ENCODE assay signal across 26 cellular contexts in the genomic region with DNA sequence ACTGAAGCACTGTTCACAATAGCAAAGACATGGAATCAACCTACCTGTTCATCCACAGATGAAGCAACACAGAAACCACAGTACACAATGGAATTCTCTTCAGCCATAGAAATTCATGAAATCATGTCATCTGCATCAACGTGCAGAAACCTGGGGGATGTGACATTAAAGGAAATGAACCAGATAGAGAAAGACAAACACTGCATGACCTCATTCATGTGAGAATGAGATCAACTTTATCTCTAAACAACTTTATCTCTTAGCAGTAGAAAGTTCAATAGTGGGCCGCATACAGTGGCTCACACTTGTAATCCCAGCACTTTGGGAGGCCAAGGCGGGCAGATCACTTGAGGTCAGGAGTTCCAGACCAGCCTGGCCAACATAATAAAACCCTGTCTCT. TPM values are rescaled to one million over a fixed set of nuclear protein-coding genes. Genes with fewer than 3 reads are reported as not detected.
DNase-seq lines count a peak whose midpoint lies in the region; ATAC-seq, FAIRE-seq and TF ChIP-seq lines count a peak whose summit lies in the region.
"Had no signal": no experiment of that assay in that cellular context is flagged by ENCODE, and none has a peak within 500 bp of the region (broad histone marks: within the 10 kb centered on the region; RNA-seq: fewer than 3 reads in every experiment).

No MANE protein-coding gene starts in this region.

- peaks cover 3% of the 10 kb centered on the region for H3K36me3 Mint-ChIP-seq in endodermal cell (ENCODE audit: low read depth)
- H3K36me3 Mint-ChIP-seq in CD4-positive, alpha-beta T cell (ENCODE audit: low read depth): no peaks in the 10 kb centered on the region
- H3K36me3 Mint-ChIP-seq: CD14-positive monocyte had no signal

- TF ChIP-seq POLR2A in HepG2 (IDR thresholded peaks at IDR 0.05; ENCODE audit: insufficient read depth in 1 of 2, low read depth in 2 of 2, low read length in 2 of 2): no peak
- TF ChIP-seq POLR2A in right lobe of liver (IDR thresholded peaks at IDR 0.05): no peak

- H3K27ac ChIP-seq in HepG2 (ENCODE audit: extremely low read length, insufficient read depth, low read length): no peak overlapping the region
- H3K27ac ChIP-seq in right lobe of liver: no peak overlapping the region
- H3K27ac ChIP-seq in endodermal cell (ENCODE audit: low read depth, low read length): no peak overlapping the region
- H3K27ac ChIP-seq in Karpas-422 (ENCODE audit: low read length): no peak overlapping the region
- no peak overlapping the region for H3K27ac ChIP-seq in CD4-positive, alpha-beta T cell (ENCODE audit: low read depth, low read length)
- H3K27ac ChIP-seq: 22Rv1; BLaER1 treated with 17β-estradiol and CSF1 and Interleukin-3, amounts not matched to agents 10 nM and 100 nM; GM23248 had no signal

- H3K9me3 ChIP-seq in HepG2 (ENCODE audit: low read length) (0 out of 2 replicates have a peak, but pooled peaks cover 6% of the 10 kb centered on the region), right lobe of liver (no peaks in the 10 kb centered on the region), endodermal cell (ENCODE audit: control insufficient read depth, low read length) (peaks cover 32% of the 10 kb centered on the region), Karpas-422 (ENCODE audit: low read length) (no peaks in the 10 kb centered on the region)
- H3K9me3 ChIP-seq in CD4-positive, alpha-beta T cell (ENCODE audit: control insufficient read depth, low read length): no peaks in the 10 kb centered on the region
- H3K9me3 ChIP-seq: BE2C had no signal

- no peaks in the 10 kb centered on the region for H3K79me2 ChIP-seq in HepG2 (ENCODE audit: insufficient read depth, low read length)
- H3K79me2 ChIP-seq in Karpas-422 (ENCODE audit: low read length): no peaks in the 10 kb centered on the region

- no TSS peak for BruUV-seq in HepG2 (replicated peaks; lab: Mats Ljungman, UMichigan)

- TF ChIP-seq EP300 in HepG2 (IDR thresholded peaks at IDR 0.05; ENCODE audit: low read depth in 2 of 2, low read length in 2 of 2): no peak
- no peak for TF ChIP-seq EP300 in HepG2 (CRISPR knock-in tag; IDR thresholded peaks at IDR 0.05; ENCODE audit: borderline replicate concordance)

- H2AFZ ChIP-seq in HepG2 (ENCODE audit: low read length): no peak overlapping the region
- H2AFZ ChIP-seq in Karpas-422 (ENCODE audit: low read length): no peak overlapping the region
- H2AFZ ChIP-seq: GM23248 had no signal

- POLR2A ChIA-PET in HepG2 (lab: Yijun Ruan, JAX): no interaction called here
- POLR2A ChIA-PET in CD4-positive, alpha-beta T cell (lab: Charles Lee): no interaction called here

- H3K27ac Mint-ChIP-seq in endodermal cell: no peak overlapping the region
- H3K27ac Mint-ChIP-seq in CD4-positive, alpha-beta T cell: no peak overlapping the region
- H3K27ac Mint-ChIP-seq: CD14-positive monocyte; CD4-positive, alpha-beta memory T cell had no signal

- H3K9me2 ChIP-seq in Karpas-422 (replicated peaks; ENCODE audit: insufficient read depth, low read length): no peaks in the 10 kb centered on the region

- intact Hi-C loops in HepG2 (cut with micrococcal nuclease; ENCODE audit: unreplicated experiment) (no loop called here), right lobe of liver (cut with DNase I) (no loop called here)
- intact Hi-C loops in CD4-positive, alpha-beta T cell (cut with DNase I, micrococcal nuclease): no loop called here

- H3K27me3 ChIP-seq in HepG2 (ENCODE audit: control insufficient read depth in 1 of 2, insufficient read depth in 2 of 2, low read length in 2 of 2) (no peaks in the 10 kb centered on the region), right lobe of liver (no peaks in the 10 kb centered on the region), endodermal cell (ENCODE audit: control insufficient read depth, insufficient read depth, low read length, poor library complexity, severe bottlenecking) (peaks cover 21% of the 10 kb centered on the region), Karpas-422 (ENCODE audit: low read length) (no peaks in the 10 kb centered on the region)
- H3K27me3 ChIP-seq in CD4-positive, alpha-beta T cell (ENCODE audit: control insufficient read depth, insufficient read depth, low read length): peaks cover 5% of the 10 kb centered on the region
- H3K27me3 ChIP-seq: BLaER1 treated with 17β-estradiol and CSF1 and Interleukin-3, amounts not matched to agents 10 nM and 100 nM had no signal

- in situ Hi-C loops in HepG2 (cut with HindIII; ENCODE audit: extremely low pct_ligation_motif_present, low pct_unique_long_range_greater_than_20kb): no loop called here

- H3K4me1 ChIP-seq in HepG2 (ENCODE audit: insufficient read depth, low read length) (peaks cover 38% of the 10 kb centered on the region), right lobe of liver (no peaks in the 10 kb centered on the region), endodermal cell (ENCODE audit: control insufficient read depth, insufficient read depth, low read length) (no peaks in the 10 kb centered on the region), Karpas-422 (ENCODE audit: low read length) (no peaks in the 10 kb centered on the region)
- H3K4me1 ChIP-seq: BE2C had no signal

- CTCF ChIA-PET in HepG2 (lab: Yijun Ruan, JAX; ENCODE audit: low intra/inter-chr PET ratio, low total read pairs): no interaction called here
- CTCF ChIA-PET in CD4-positive, alpha-beta T cell (lab: Charles Lee): interaction anchor here (0.6 kb wide), 1 partner anchor 36 kb away, joined by 3 read pairs; no protein-coding TSS in a partner anchor

- no peak overlapping the region for H3K4me3 Mint-ChIP-seq in endodermal cell
- no peak overlapping the region for H3K4me3 Mint-ChIP-seq in CD4-positive, alpha-beta T cell
- H3K4me3 Mint-ChIP-seq: CD14-positive monocyte; CD4-positive, alpha-beta memory T cell had no signal

- H3K4me2 ChIP-seq in HepG2 (ENCODE audit: low read depth, low read length) (no peak overlapping the region), Karpas-422 (ENCODE audit: low read depth, low read length, poor library complexity, severe bottlenecking) (no peak overlapping the region)

- H3K27me3 Mint-ChIP-seq in endodermal cell (ENCODE audit: insufficient read depth): peaks cover 25% of the 10 kb centered on the region
- H3K27me3 Mint-ChIP-seq in CD4-positive, alpha-beta T cell: peaks cover 53% of the 10 kb centered on the region

- no peak overlapping the region for H3K9ac ChIP-seq in HepG2 (ENCODE audit: insufficient read depth, low read depth, low read length)
- H3K9ac ChIP-seq in endodermal cell (ENCODE audit: extremely low read depth, low read length, poor library complexity, severe bottlenecking): no peak overlapping the region
- H3K9ac ChIP-seq in Karpas-422 (ENCODE audit: low read length): no peak overlapping the region
- H3K9ac ChIP-seq: BLaER1 treated with 17β-estradiol and CSF1 and Interleukin-3, amounts not matched to agents 10 nM and 100 nM; GM23248 had no signal

- WGBS in HepG2 (ENCODE audit: low lambda C conversion rate): 10% methylated on average over 3 of the region's 3 CpGs
- WGBS in right lobe of liver (ENCODE audit: insufficient coverage, low coverage, low lambda C conversion rate, missing lambda C conversion rate): 21% methylated on average over 3 of the region's 3 CpGs
- 82 to 87% methylated on average over 2 to 3 of the region's 3 CpGs for WGBS in endodermal cell (ENCODE audit: insufficient coverage in 1 of 2, insufficient read length in 1 of 2), 2 experiments

- DNase-seq in HepG2 (ENCODE audit: low spot score) (peak; percentile 71), right lobe of liver (no peak), endodermal cell (no peak), kidney tubule cell (ENCODE audit: low spot score) (peak; percentile 24), Karpas-422 (no peak)
- DNase-seq in CD4-positive, alpha-beta T cell: no peak
- DNase-seq: ACHN; AML-193; BE2C; CD4-positive, alpha-beta memory T cell; COR-L47; DMS153; DND-41; EL; GDM1; GM23248; H7; HCEC 1CT had no signal

- H3K9me3 Mint-ChIP-seq in endodermal cell: peaks cover 26% of the 10 kb centered on the region
- peaks cover 4% of the 10 kb centered on the region for H3K9me3 Mint-ChIP-seq in CD4-positive, alpha-beta T cell

- no peak for TF ChIP-seq CTCF in HepG2 (CRISPR knock-in tag; IDR thresholded peaks at IDR 0.05)
- TF ChIP-seq CTCF in right lobe of liver (IDR thresholded peaks at IDR 0.05): no peak
- no peak for TF ChIP-seq CTCF in endodermal cell (conservative IDR thresholded peaks at IDR 0.05)
- no peak for TF ChIP-seq CTCF in CD4-positive, alpha-beta T cell (IDR thresholded peaks at IDR 0.05)

- peaks cover 8% of the 10 kb centered on the region for H3K4me1 Mint-ChIP-seq in endodermal cell
- H3K4me1 Mint-ChIP-seq in CD4-positive, alpha-beta T cell (ENCODE audit: low read depth): no peaks in the 10 kb centered on the region
- H3K4me1 Mint-ChIP-seq: CD14-positive monocyte; CD4-positive, alpha-beta memory T cell had no signal

- H3K4me3 ChIP-seq in HepG2 (replicated peaks in 1 of 3; ENCODE audit: insufficient read depth in 1 of 3, low read depth in 2 of 3, low read length in 3 of 3) (no peak overlapping the region), right lobe of liver (no peak overlapping the region), endodermal cell (ENCODE audit: low read length) (peak overlapping the region; percentile 5), Karpas-422 (ENCODE audit: low read length) (no peak overlapping the region)
- H3K4me3 ChIP-seq: BLaER1 treated with 17β-estradiol and CSF1 and Interleukin-3, amounts not matched to agents 10 nM and 100 nM; GM12878; GM23248 had no signal

- H4K20me1 ChIP-seq in HepG2 (ENCODE audit: insufficient read depth, low read length): no peaks in the 10 kb centered on the region
- no peaks in the 10 kb centered on the region for H4K20me1 ChIP-seq in Karpas-422 (ENCODE audit: insufficient read depth, low read depth, low read length)
- H4K20me1 ChIP-seq: BLaER1 treated with 17β-estradiol and CSF1 and Interleukin-3, amounts not matched to agents 10 nM and 100 nM had no signal

- no peak for FAIRE-seq in HepG2 (lab: Jason Lieb, UNC)
- FAIRE-seq: A204.1, GM12878, GM19239, H1 had no signal

- ATAC-seq in HepG2 (no peak), right lobe of liver (no peak), HG03520 (IDR thresholded peaks at IDR 0.05; ENCODE audit: unreplicated experiment) (no peak)
- ATAC-seq in CD4-positive, alpha-beta T cell (ENCODE audit: poor library complexity): no peak
- ATAC-seq: GM12878 had no signal

- TF ChIP-seq RAD21 in HepG2 (CRISPR knock-in tag; IDR thresholded peaks at IDR 0.05): no peak

- H3K36me3 ChIP-seq in HepG2 (replicated peaks in 1 of 2; ENCODE audit: control insufficient read depth in 1 of 2, insufficient read depth in 2 of 2, low read length in 2 of 2) (no peaks in the 10 kb centered on the region), right lobe of liver (no peaks in the 10 kb centered on the region), endodermal cell (ENCODE audit: control insufficient read depth, insufficient read depth, low read length) (no peaks in the 10 kb centered on the region), Karpas-422 (ENCODE audit: insufficient read depth, low read length) (no peaks in the 10 kb centered on the region)
- H3K36me3 ChIP-seq: BE2C; BLaER1 treated with 17β-estradiol and CSF1 and Interleukin-3, amounts not matched to agents 10 nM and 100 nM had no signal

RNA-seq across cellular contexts. Expression of a gene that starts 19.9 kb away (rescaled TPM):
- total RNA-seq in HepG2 (2016; rRNA removed; fragmentation: Illumina TruSeq; extraction: Trizol): not detected in 2 replicates
- not detected in 2 replicates for total RNA-seq in HepG2 (2016; cell fraction: cytosol; rRNA removed; fragmentation: Illumina TruSeq; extraction: Trizol; ENCODE audit: low read depth)
- total RNA-seq in HepG2 (2016; cell fraction: insoluble cytoplasmic fraction; rRNA removed; fragmentation: Illumina TruSeq; extraction: Trizol): not detected in 2 replicates
- total RNA-seq in HepG2 (2016; cell fraction: membrane; rRNA removed; fragmentation: Illumina TruSeq; extraction: Trizol): not detected in 2 replicates
- total RNA-seq in HepG2 (2016; cell fraction: nucleus; rRNA removed; fragmentation: Illumina TruSeq; extraction: Trizol): not detected in 2 replicates
- not detected in 2 replicates for polyA plus RNA-seq in HepG2 (2011; rRNA removed)
- polyA plus RNA-seq in HepG2 (2011; cell fraction: cytosol; rRNA removed): not detected in 2 replicates
- not detected in 2 replicates for polyA plus RNA-seq in HepG2 (2011; cell fraction: nucleus; rRNA removed)
- polyA plus RNA-seq in HepG2 (2012): not detected in 2 replicates
- not detected in 2 replicates for polyA plus RNA-seq in HepG2 (2016; cell fraction: cytosol; fragmentation: Illumina TruSeq; extraction: Trizol; ENCODE audit: low read depth)
- polyA plus RNA-seq in HepG2 (2016; cell fraction: insoluble cytoplasmic fraction; fragmentation: Illumina TruSeq; extraction: Trizol; ENCODE audit: low read depth): not detected in 2 replicates
- polyA plus RNA-seq in HepG2 (2016; cell fraction: membrane; fragmentation: Illumina TruSeq; extraction: Trizol; ENCODE audit: low read depth): not detected in 2 replicates
- polyA plus RNA-seq in HepG2 (2016; cell fraction: nucleus; fragmentation: Illumina TruSeq; extraction: Trizol; ENCODE audit: insufficient read depth, low read depth): not detected in 2 replicates
- not detected in 2 replicates for polyA minus RNA-seq in HepG2 (2011; rRNA and poly(A)+ RNA removed; ENCODE audit: low replicate concordance)
- not detected in 2 replicates for polyA minus RNA-seq in HepG2 (2011; cell fraction: cytosol; rRNA and poly(A)+ RNA removed)
- polyA minus RNA-seq in HepG2 (2011; cell fraction: nucleus; rRNA and poly(A)+ RNA removed): not detected in 2 replicates
- total RNA-seq in right lobe of liver: not detected
- not detected for total RNA-seq in endodermal cell
- not detected for polyA plus RNA-seq in endodermal cell (2013, experiment 1 of 2)
- polyA plus RNA-seq in endodermal cell (2013, experiment 2 of 2): not detected
- not detected in 2 replicates for total RNA-seq in Karpas-422 (2014; rRNA removed; shearing (Covaris generic); ENCODE audit: low replicate concordance)
- total RNA-seq in CD4-positive, alpha-beta T cell: not detected
- total RNA-seq: CD4-positive, alpha-beta memory T cell; GM12878; GM23248; H1; H7 had no signal
- polyA plus RNA-seq: CD14-positive monocyte; CD4-positive, alpha-beta memory T cell; GM12878; GM23248; H1 had no signal

RNA-seq across cellular contexts. Expression of a gene that starts 33.5 kb away (rescaled TPM):
- 15.3 and 16.1 TPM in 2 replicates for total RNA-seq in HepG2 (2016; rRNA removed; fragmentation: Illumina TruSeq; extraction: Trizol)
- total RNA-seq in HepG2 (2016; cell fraction: cytosol; rRNA removed; fragmentation: Illumina TruSeq; extraction: Trizol; ENCODE audit: low read depth): 3.5 and 3.6 TPM in 2 replicates
- total RNA-seq in HepG2 (2016; cell fraction: insoluble cytoplasmic fraction; rRNA removed; fragmentation: Illumina TruSeq; extraction: Trizol): 14.5 and 15.3 TPM in 2 replicates
- total RNA-seq in HepG2 (2016; cell fraction: membrane; rRNA removed; fragmentation: Illumina TruSeq; extraction: Trizol): 12.2 and 12.9 TPM in 2 replicates
- total RNA-seq in HepG2 (2016; cell fraction: nucleus; rRNA removed; fragmentation: Illumina TruSeq; extraction: Trizol): 16.8 and 17.6 TPM in 2 replicates
- 9.7 and 9.9 TPM in 2 replicates for polyA plus RNA-seq in HepG2 (2011; rRNA removed)
- 6.8 and 8.7 TPM in 2 replicates for polyA plus RNA-seq in HepG2 (2011; cell fraction: cytosol; rRNA removed)
- 12.7 and 13.9 TPM in 2 replicates for polyA plus RNA-seq in HepG2 (2011; cell fraction: nucleus; rRNA removed)
- 8.5 and 10.2 TPM in 2 replicates for polyA plus RNA-seq in HepG2 (2012)
- 2.8 and 3.0 TPM in 2 replicates for polyA plus RNA-seq in HepG2 (2016; cell fraction: cytosol; fragmentation: Illumina TruSeq; extraction: Trizol; ENCODE audit: low read depth)
- 15.3 and 17.1 TPM in 2 replicates for polyA plus RNA-seq in HepG2 (2016; cell fraction: insoluble cytoplasmic fraction; fragmentation: Illumina TruSeq; extraction: Trizol; ENCODE audit: low read depth)
- polyA plus RNA-seq in HepG2 (2016; cell fraction: membrane; fragmentation: Illumina TruSeq; extraction: Trizol; ENCODE audit: low read depth): 9.1 and 10.5 TPM in 2 replicates
- polyA plus RNA-seq in HepG2 (2016; cell fraction: nucleus; fragmentation: Illumina TruSeq; extraction: Trizol; ENCODE audit: insufficient read depth, low read depth): 15.6 and 16.7 TPM in 2 replicates
- polyA minus RNA-seq in HepG2 (2011; rRNA and poly(A)+ RNA removed; ENCODE audit: low replicate concordance): 16.3 and 28.1 TPM in 2 replicates
- polyA minus RNA-seq in HepG2 (2011; cell fraction: cytosol; rRNA and poly(A)+ RNA removed): 4.9 and 8.7 TPM in 2 replicates
- polyA minus RNA-seq in HepG2 (2011; cell fraction: nucleus; rRNA and poly(A)+ RNA removed): 21.2 and 24.7 TPM in 2 replicates
- total RNA-seq in right lobe of liver: 1 to 10 TPM; 5.9 to 8.2 (median 7.1) TPM
- total RNA-seq in endodermal cell: 10 to 100 TPM; 20.0 to 24.5 TPM
- polyA plus RNA-seq in endodermal cell (2013, experiment 1 of 2): 23.8 TPM
- 20.7 TPM for polyA plus RNA-seq in endodermal cell (2013, experiment 2 of 2)
- 26.1 and 31.5 TPM in 2 replicates for total RNA-seq in Karpas-422 (2014; rRNA removed; shearing (Covaris generic); ENCODE audit: low replicate concordance)
- 10 to 100 TPM; 40.2 to 44.0 TPM for total RNA-seq in CD4-positive, alpha-beta T cell

Comparison
In these comparisons a context has a peak if more than half of its experiments do, and no peak if none do; other contexts are left out.
1. DNase-seq: peak in HepG2 (single experiment) and kidney tubule cell (single experiment); none in right lobe of liver (0 of 3), endodermal cell (single experiment), Karpas-422 (single experiment) and CD4-positive, alpha-beta T cell (0 of 10).